Comparison of ENCODE assay signal across 28 cellular contexts in the genomic region with DNA sequence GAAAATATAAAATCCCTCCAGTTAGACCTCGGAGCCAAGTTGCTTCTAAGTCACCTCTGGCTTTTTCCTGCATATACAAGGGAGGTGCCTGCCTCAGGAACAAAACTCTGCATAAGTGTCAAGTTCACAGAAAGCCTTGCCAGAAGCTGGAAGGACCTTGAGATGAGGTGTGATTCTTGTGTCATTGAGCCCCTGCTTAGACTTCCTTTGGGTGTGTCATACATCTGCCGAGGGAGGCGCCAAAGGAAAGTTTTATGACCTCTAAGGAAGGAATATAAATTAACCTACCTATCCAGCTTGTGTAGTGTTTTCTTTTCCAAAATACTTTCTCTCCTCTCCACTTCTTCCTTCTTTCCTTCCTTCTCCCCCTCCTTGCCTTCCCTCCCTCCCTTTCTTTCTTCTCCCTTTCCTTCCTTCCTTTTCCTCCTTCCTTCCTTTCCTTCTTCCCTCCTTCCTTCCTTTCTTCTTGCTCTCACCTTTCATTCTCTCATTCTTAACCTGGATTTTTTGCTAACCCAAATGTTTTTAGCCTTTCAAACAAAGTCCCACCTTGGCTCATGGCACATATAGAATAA.
DNase-seq lines count a peak whose midpoint lies in the region; ATAC-seq and TF ChIP-seq lines count a peak whose summit lies in the region.
"Had no signal": no experiment of that assay in that cellular context is flagged by ENCODE, and none has a peak within 500 bp of the region (broad histone marks: within the 10 kb centered on the region; RNA-seq: fewer than 3 reads in every experiment).

No MANE protein-coding gene starts in this region.

- intact Hi-C loops in Calu3 (cut with micrococcal nuclease; ENCODE audit: unreplicated experiment): no loop called here
- intact Hi-C loops in transverse colon (cut with DNase I; ENCODE audit: low total_unique reads): no loop called here

- DNase-seq in Calu3 (no peak), HT1080 (ENCODE audit: low read depth) (peak; percentile 6), foreskin keratinocyte (peak in 1 of 2 donors; percentile 5), transverse colon (peak; percentile 11), GM23248 (no peak), mesenchymal stem cell (no peak)
- no peak for DNase-seq in effector memory CD8-positive, alpha-beta T cell
- DNase-seq: AML-193; Caco-2; CD8-positive, alpha-beta T cell; DMS 273 treated with DMSO at 0.1 percent for 48 hours; DMS79; EL; GDM1; Karpas-422; MV-4-11; NCI-H1105; NCI-H146; NCI-H2029 treated with DMSO at 0.1 percent for 48 hours; NCI-H774; Peyer's patch; SIG-M5 had no signal

- H3K27ac ChIP-seq in foreskin keratinocyte: no peak overlapping the region
- no peak overlapping the region for H3K27ac ChIP-seq in transverse colon
- no peak overlapping the region for H3K27ac ChIP-seq in GM23248
- no peak overlapping the region for H3K27ac ChIP-seq in mesenchymal stem cell (ENCODE audit: low read length, poor library complexity, severe bottlenecking)
- H3K27ac ChIP-seq: A549; BLaER1 treated with 17β-estradiol and CSF1 and Interleukin-3, amounts not matched to agents 10 nM and 100 nM; HL-60; Peyer's patch; SK-N-MC had no signal

- CTCF ChIA-PET in Calu3 (lab: Charles Lee): no interaction called here

- in situ Hi-C loops in transverse colon (cut with MboI; ENCODE audit: low pct_ligation_motif_present in 1 of 4, low pct_unique_long_range_greater_than_20kb in 1 of 4, low sequenced_read_pairs in 3 of 4) (no loop called here), GM23248 (cut with MboI) (no loop called here)

- no peak overlapping the region for H3K4me3 Mint-ChIP-seq in Calu3 (ENCODE audit: low read depth, unreplicated experiment)
- no peak overlapping the region for H3K4me3 Mint-ChIP-seq in effector memory CD8-positive, alpha-beta T cell
- H3K4me3 Mint-ChIP-seq: CD8-positive, alpha-beta T cell had no signal

- no peak overlapping the region for H2BK5ac ChIP-seq in mesenchymal stem cell (ENCODE audit: low read depth, low read length, poor library complexity, severe bottlenecking)

- no peak overlapping the region for H3K4me2 ChIP-seq in GM23248 (ENCODE audit: unreplicated experiment)
- no peak overlapping the region for H3K4me2 ChIP-seq in mesenchymal stem cell (ENCODE audit: low read length, poor library complexity, severe bottlenecking)
- H3K4me2 ChIP-seq: A549; BLaER1 treated with 17β-estradiol and CSF1 and Interleukin-3, amounts not matched to agents 10 nM and 100 nM had no signal

- H3K9ac ChIP-seq in GM23248 (no peak overlapping the region), mesenchymal stem cell (ENCODE audit: low read length) (no peak overlapping the region)
- H3K9ac ChIP-seq: BLaER1 treated with 17β-estradiol and CSF1 and Interleukin-3, amounts not matched to agents 10 nM and 100 nM had no signal

- no peak overlapping the region for H3K23ac ChIP-seq in mesenchymal stem cell (ENCODE audit: low read length in 2 of 2)

- 50 to 64% methylated on average over 1 to 3 of the region's 3 CpGs for WGBS in transverse colon (ENCODE audit: low coverage in 1 of 2), 2 donors
- whole genome bisulfite sequencing in GM23248 (ENCODE audit: low coverage in 1 of 2, low lambda C conversion rate in 2 of 2, missing lambda C conversion rate in 2 of 2), 2 experiments: 59 to 66% methylated on average over 3 of the region's 3 CpGs
- WGBS in mesenchymal stem cell: 82% methylated on average over 3 of the region's 3 CpGs

- H3K79me2 ChIP-seq in GM23248 (ENCODE audit: insufficient read depth): no peaks in the 10 kb centered on the region

- no peaks in the 10 kb centered on the region for H3K4me1 ChIP-seq in foreskin keratinocyte
- no peaks in the 10 kb centered on the region for H3K4me1 ChIP-seq in transverse colon
- no peaks in the 10 kb centered on the region for H3K4me1 ChIP-seq in GM23248 (ENCODE audit: insufficient read depth)
- H3K4me1 ChIP-seq in mesenchymal stem cell (ENCODE audit: control insufficient read depth, insufficient read depth, low read depth, low read length): no peaks in the 10 kb centered on the region
- H3K4me1 ChIP-seq: A549, Caco-2, Peyer's patch had no signal

- no peak overlapping the region for H2BK12ac ChIP-seq in mesenchymal stem cell (ENCODE audit: low read length in 2 of 2)

- no peaks in the 10 kb centered on the region for H3K9me2 ChIP-seq in GM23248 (ENCODE audit: insufficient read depth)

- H3K36me3 ChIP-seq in transverse colon (no peaks in the 10 kb centered on the region), GM23248 (ENCODE audit: low read depth) (no peaks in the 10 kb centered on the region), mesenchymal stem cell (ENCODE audit: control insufficient read depth in 1 of 2, insufficient read depth in 2 of 2, low read depth in 1 of 2, low read length in 2 of 2) (no peaks in the 10 kb centered on the region)
- H3K36me3 ChIP-seq: BLaER1 treated with 17β-estradiol and CSF1 and Interleukin-3, amounts not matched to agents 10 nM and 100 nM; Peyer's patch had no signal

- no peak overlapping the region for H2BK15ac ChIP-seq in mesenchymal stem cell (ENCODE audit: low read depth, poor library complexity, severe bottlenecking)

- no peaks in the 10 kb centered on the region for H3K9me3 Mint-ChIP-seq in Calu3 (ENCODE audit: low read depth, unreplicated experiment)
- no peaks in the 10 kb centered on the region for H3K9me3 Mint-ChIP-seq in effector memory CD8-positive, alpha-beta T cell
- H3K9me3 Mint-ChIP-seq: CD8-positive, alpha-beta T cell had no signal

- no peak overlapping the region for H3K18ac ChIP-seq in mesenchymal stem cell (ENCODE audit: low read depth in 1 of 2, low read length in 2 of 2)

- H3K27me3 ChIP-seq in foreskin keratinocyte (peaks cover 12% of the 10 kb centered on the region), transverse colon (peaks cover 19% of the 10 kb centered on the region), GM23248 (replicated peaks; ENCODE audit: insufficient read depth) (no peaks in the 10 kb centered on the region), mesenchymal stem cell (ENCODE audit: control insufficient read depth in 1 of 2, insufficient read depth in 1 of 2, low read length in 2 of 2) (peaks cover 0 to 6% of the 10 kb centered on the region in 2 experiments)
- H3K27me3 ChIP-seq: BLaER1 treated with 17β-estradiol and CSF1 and Interleukin-3, amounts not matched to agents 10 nM and 100 nM; Peyer's patch had no signal

- H4K8ac ChIP-seq in mesenchymal stem cell (ENCODE audit: low read length): no peak overlapping the region

- no peaks in the 10 kb centered on the region for H3K4me1 Mint-ChIP-seq in Calu3 (ENCODE audit: low read depth, unreplicated experiment)
- H3K4me1 Mint-ChIP-seq in effector memory CD8-positive, alpha-beta T cell (ENCODE audit: low read depth in 2 of 2): no peaks in the 10 kb centered on the region

- H3K79me1 ChIP-seq in mesenchymal stem cell (replicated peaks; ENCODE audit: low read length, poor library complexity, severe bottlenecking): no peaks in the 10 kb centered on the region

- H3K4ac ChIP-seq in mesenchymal stem cell (ENCODE audit: low read depth in 1 of 2, low read length in 2 of 2): no peak overlapping the region

- H2AFZ ChIP-seq in GM23248 (no peak overlapping the region), mesenchymal stem cell (ENCODE audit: low read depth, low read length) (no peak overlapping the region)

- H3K27ac Mint-ChIP-seq in Calu3 (ENCODE audit: unreplicated experiment): no peak overlapping the region
- no peak overlapping the region for H3K27ac Mint-ChIP-seq in effector memory CD8-positive, alpha-beta T cell
- H3K27ac Mint-ChIP-seq: CD8-positive, alpha-beta T cell had no signal

- H2BK120ac ChIP-seq in mesenchymal stem cell (ENCODE audit: low read depth, low read length): no peak overlapping the region

- no peak for TF ChIP-seq POLR2A in transverse colon (IDR thresholded peaks at IDR 0.05)

- no TSS peak for BruUV-seq in Calu3 (replicated peaks; lab: Mats Ljungman, UMichigan)

- H3K36me3 Mint-ChIP-seq in Calu3 (ENCODE audit: insufficient read depth, unreplicated experiment): no peaks in the 10 kb centered on the region
- no peaks in the 10 kb centered on the region for H3K36me3 Mint-ChIP-seq in effector memory CD8-positive, alpha-beta T cell (ENCODE audit: insufficient read depth)
- H3K36me3 Mint-ChIP-seq: CD8-positive, alpha-beta T cell had no signal

- ATAC-seq in foreskin keratinocyte: no peak
- ATAC-seq in effector memory CD8-positive, alpha-beta T cell (replicated peaks): no peak
- ATAC-seq: A549; CD8-positive, alpha-beta T cell; GM12878; HCT116 had no signal

- no peak overlapping the region for H2AK5ac ChIP-seq in mesenchymal stem cell (ENCODE audit: low read length, severe bottlenecking)

- no peaks in the 10 kb centered on the region for H3F3A ChIP-seq in GM23248 (ENCODE audit: insufficient read depth)

- peak; percentile 16 for TF ChIP-seq CTCF in Calu3 (IDR thresholded peaks at IDR 0.05; ENCODE audit: unreplicated experiment)
- TF ChIP-seq CTCF in foreskin keratinocyte (conservative IDR thresholded peaks at IDR 0.05): peak; percentile 4
- TF ChIP-seq CTCF in transverse colon (IDR thresholded peaks at IDR 0.05): no peak

- H4K20me1 ChIP-seq in GM23248 (ENCODE audit: insufficient read depth): no peaks in the 10 kb centered on the region
- H4K20me1 ChIP-seq: BLaER1 treated with 17β-estradiol and CSF1 and Interleukin-3, amounts not matched to agents 10 nM and 100 nM had no signal

- H3K9me3 ChIP-seq in transverse colon (no peaks in the 10 kb centered on the region), GM23248 (ENCODE audit: low read depth) (no peaks in the 10 kb centered on the region), mesenchymal stem cell (ENCODE audit: control insufficient read depth, low read length) (no peaks in the 10 kb centered on the region)
- H3K9me3 ChIP-seq: A549, Caco-2, Peyer's patch had no signal

- no peak overlapping the region for H4K91ac ChIP-seq in mesenchymal stem cell (ENCODE audit: low read length)

- no peak overlapping the region for H3K14ac ChIP-seq in mesenchymal stem cell (ENCODE audit: low read length in 2 of 2)

- H3K4me3 ChIP-seq in transverse colon: no peak overlapping the region
- H3K4me3 ChIP-seq in GM23248: no peak overlapping the region
- no peak overlapping the region for H3K4me3 ChIP-seq in mesenchymal stem cell (ENCODE audit: insufficient read depth in 1 of 2, low read depth in 1 of 2, low read length in 2 of 2)
- H3K4me3 ChIP-seq: A549; BLaER1 treated with 17β-estradiol and CSF1 and Interleukin-3, amounts not matched to agents 10 nM and 100 nM; GM12878; Peyer's patch; SK-N-MC had no signal

- TF ChIP-seq EP300 in transverse colon (IDR thresholded peaks at IDR 0.05; ENCODE audit: low read depth): no peak

- no peaks in the 10 kb centered on the region for H3K27me3 Mint-ChIP-seq in Calu3 (ENCODE audit: unreplicated experiment)
- H3K27me3 Mint-ChIP-seq in effector memory CD8-positive, alpha-beta T cell: peaks cover 23 to 67% of the 10 kb centered on the region in 2 donors

Comparison
In these comparisons a context has a peak if more than half of its experiments do, and no peak if none do; other contexts are left out.
1. DNase-seq: peak in HT1080 (single experiment) and transverse colon (single experiment); none in Calu3 (single experiment), effector memory CD8-positive, alpha-beta T cell (0 of 3), GM23248 (single experiment) and mesenchymal stem cell (single experiment).
2. CTCF ChIP-seq: peak in Calu3 (single experiment) and foreskin keratinocyte (single experiment); none in transverse colon (0 of 5).